Comparison of ENCODE assay signal across 1 cellular context in the genomic region with DNA sequence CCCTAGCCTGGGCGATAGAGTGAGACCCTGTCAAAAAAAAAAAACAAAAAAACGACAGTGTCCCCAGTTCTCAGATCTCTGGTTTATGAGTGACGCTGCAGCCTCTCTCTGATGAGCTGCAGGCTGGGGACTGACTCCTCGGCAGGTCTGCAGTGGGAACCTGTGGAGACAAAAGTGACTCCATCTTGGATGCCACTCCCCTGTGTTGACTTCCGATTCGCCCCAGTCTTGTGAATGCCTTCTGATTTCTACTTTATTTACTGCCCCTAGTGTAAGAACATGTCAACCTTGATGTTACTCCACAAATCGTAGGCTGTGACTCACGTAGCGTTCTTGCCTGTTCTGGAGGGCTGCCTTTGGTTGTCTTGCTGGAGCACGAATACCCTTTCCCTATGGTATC.
TF ChIP-seq lines count a peak whose summit lies in the region.

No MANE protein-coding gene starts in this region.

TF ChIP-seq in GM12878, 131 proteins besides CTCF, POLR2A, EP300 and RAD21:
- TF ChIP-seq ZNF24 (IDR thresholded peaks at IDR 0.05) = no peak
- no peak for TF ChIP-seq GABPA (IDR thresholded peaks at IDR 0.05; ENCODE audit: low read depth)
- TF ChIP-seq CBX3 (IDR thresholded peaks at IDR 0.05; ENCODE audit: borderline replicate concordance, low read depth) = no peak
- no peak for TF ChIP-seq KLF5 (IDR thresholded peaks at IDR 0.05; ENCODE audit: partially characterized antibody)
- TF ChIP-seq NRF1 (conservative IDR thresholded peaks at IDR 0.05; ENCODE audit: low read depth, low read length) = no peak
- TF ChIP-seq NFYA (IDR thresholded peaks at IDR 0.05; ENCODE audit: borderline replicate concordance, low read depth, low read length) = no peak
- TF ChIP-seq ZZZ3 (IDR thresholded peaks at IDR 0.05; ENCODE audit: control insufficient read depth, insufficient read length, low read depth) = no peak
- TF ChIP-seq, protein P1, sequence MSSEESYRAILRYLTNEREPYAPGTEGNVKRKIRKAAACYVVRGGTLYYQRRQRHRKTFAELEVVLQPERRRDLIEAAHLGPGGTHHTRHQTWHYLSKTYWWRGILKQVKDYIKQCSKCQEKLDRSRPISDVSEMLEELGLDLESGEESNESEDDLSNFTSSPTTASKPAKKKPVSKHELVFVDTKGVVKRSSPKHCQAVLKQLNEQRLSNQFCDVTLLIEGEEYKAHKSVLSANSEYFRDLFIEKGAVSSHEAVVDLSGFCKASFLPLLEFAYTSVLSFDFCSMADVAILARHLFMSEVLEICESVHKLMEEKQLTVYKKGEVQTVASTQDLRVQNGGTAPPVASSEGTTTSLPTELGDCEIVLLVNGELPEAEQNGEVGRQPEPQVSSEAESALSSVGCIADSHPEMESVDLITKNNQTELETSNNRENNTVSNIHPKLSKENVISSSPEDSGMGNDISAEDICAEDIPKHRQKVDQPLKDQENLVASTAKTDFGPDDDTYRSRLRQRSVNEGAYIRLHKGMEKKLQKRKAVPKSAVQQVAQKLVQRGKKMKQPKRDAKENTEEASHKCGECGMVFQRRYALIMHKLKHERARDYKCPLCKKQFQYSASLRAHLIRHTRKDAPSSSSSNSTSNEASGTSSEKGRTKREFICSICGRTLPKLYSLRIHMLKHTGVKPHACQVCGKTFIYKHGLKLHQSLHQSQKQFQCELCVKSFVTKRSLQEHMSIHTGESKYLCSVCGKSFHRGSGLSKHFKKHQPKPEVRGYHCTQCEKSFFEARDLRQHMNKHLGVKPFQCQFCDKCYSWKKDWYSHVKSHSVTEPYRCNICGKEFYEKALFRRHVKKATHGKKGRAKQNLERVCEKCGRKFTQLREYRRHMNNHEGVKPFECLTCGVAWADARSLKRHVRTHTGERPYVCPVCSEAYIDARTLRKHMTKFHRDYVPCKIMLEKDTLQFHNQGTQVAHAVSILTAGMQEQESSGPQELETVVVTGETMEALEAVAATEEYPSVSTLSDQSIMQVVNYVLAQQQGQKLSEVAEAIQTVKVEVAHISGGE (CRISPR knock-in tag; IDR thresholded peaks at IDR 0.05) = no peak
- TF ChIP-seq FOXM1 (IDR thresholded peaks at IDR 0.05; ENCODE audit: low read depth, low read length) = no peak
- no peak for TF ChIP-seq SMARCA5 (IDR thresholded peaks at IDR 0.05)
- TF ChIP-seq, protein P2, sequence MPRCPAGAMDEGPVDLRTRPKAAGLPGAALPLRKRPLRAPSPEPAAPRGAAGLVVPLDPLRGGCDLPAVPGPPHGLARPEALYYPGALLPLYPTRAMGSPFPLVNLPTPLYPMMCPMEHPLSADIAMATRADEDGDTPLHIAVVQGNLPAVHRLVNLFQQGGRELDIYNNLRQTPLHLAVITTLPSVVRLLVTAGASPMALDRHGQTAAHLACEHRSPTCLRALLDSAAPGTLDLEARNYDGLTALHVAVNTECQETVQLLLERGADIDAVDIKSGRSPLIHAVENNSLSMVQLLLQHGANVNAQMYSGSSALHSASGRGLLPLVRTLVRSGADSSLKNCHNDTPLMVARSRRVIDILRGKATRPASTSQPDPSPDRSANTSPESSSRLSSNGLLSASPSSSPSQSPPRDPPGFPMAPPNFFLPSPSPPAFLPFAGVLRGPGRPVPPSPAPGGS (IDR thresholded peaks at IDR 0.05; ENCODE audit: borderline replicate concordance, insufficient read depth, low read depth, low read length, poor library complexity, severe bottlenecking) = no peak
- TF ChIP-seq, protein P3, sequence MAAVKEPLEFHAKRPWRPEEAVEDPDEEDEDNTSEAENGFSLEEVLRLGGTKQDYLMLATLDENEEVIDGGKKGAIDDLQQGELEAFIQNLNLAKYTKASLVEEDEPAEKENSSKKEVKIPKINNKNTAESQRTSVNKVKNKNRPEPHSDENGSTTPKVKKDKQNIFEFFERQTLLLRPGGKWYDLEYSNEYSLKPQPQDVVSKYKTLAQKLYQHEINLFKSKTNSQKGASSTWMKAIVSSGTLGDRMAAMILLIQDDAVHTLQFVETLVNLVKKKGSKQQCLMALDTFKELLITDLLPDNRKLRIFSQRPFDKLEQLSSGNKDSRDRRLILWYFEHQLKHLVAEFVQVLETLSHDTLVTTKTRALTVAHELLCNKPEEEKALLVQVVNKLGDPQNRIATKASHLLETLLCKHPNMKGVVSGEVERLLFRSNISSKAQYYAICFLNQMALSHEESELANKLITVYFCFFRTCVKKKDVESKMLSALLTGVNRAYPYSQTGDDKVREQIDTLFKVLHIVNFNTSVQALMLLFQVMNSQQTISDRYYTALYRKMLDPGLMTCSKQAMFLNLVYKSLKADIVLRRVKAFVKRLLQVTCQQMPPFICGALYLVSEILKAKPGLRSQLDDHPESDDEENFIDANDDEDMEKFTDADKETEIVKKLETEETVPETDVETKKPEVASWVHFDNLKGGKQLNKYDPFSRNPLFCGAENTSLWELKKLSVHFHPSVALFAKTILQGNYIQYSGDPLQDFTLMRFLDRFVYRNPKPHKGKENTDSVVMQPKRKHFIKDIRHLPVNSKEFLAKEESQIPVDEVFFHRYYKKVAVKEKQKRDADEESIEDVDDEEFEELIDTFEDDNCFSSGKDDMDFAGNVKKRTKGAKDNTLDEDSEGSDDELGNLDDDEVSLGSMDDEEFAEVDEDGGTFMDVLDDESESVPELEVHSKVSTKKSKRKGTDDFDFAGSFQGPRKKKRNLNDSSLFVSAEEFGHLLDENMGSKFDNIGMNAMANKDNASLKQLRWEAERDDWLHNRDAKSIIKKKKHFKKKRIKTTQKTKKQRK (IDR thresholded peaks at IDR 0.05; ENCODE audit: low read depth, low read length) = no peak
- no peak for TF ChIP-seq BCL11A (IDR thresholded peaks at IDR 0.05; ENCODE audit: low read depth, low read length)
- TF ChIP-seq, protein P4, sequence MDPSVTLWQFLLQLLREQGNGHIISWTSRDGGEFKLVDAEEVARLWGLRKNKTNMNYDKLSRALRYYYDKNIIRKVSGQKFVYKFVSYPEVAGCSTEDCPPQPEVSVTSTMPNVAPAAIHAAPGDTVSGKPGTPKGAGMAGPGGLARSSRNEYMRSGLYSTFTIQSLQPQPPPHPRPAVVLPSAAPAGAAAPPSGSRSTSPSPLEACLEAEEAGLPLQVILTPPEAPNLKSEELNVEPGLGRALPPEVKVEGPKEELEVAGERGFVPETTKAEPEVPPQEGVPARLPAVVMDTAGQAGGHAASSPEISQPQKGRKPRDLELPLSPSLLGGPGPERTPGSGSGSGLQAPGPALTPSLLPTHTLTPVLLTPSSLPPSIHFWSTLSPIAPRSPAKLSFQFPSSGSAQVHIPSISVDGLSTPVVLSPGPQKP (IDR thresholded peaks at IDR 0.05; ENCODE audit: low read depth, low read length) = no peak
- TF ChIP-seq, protein P5, sequence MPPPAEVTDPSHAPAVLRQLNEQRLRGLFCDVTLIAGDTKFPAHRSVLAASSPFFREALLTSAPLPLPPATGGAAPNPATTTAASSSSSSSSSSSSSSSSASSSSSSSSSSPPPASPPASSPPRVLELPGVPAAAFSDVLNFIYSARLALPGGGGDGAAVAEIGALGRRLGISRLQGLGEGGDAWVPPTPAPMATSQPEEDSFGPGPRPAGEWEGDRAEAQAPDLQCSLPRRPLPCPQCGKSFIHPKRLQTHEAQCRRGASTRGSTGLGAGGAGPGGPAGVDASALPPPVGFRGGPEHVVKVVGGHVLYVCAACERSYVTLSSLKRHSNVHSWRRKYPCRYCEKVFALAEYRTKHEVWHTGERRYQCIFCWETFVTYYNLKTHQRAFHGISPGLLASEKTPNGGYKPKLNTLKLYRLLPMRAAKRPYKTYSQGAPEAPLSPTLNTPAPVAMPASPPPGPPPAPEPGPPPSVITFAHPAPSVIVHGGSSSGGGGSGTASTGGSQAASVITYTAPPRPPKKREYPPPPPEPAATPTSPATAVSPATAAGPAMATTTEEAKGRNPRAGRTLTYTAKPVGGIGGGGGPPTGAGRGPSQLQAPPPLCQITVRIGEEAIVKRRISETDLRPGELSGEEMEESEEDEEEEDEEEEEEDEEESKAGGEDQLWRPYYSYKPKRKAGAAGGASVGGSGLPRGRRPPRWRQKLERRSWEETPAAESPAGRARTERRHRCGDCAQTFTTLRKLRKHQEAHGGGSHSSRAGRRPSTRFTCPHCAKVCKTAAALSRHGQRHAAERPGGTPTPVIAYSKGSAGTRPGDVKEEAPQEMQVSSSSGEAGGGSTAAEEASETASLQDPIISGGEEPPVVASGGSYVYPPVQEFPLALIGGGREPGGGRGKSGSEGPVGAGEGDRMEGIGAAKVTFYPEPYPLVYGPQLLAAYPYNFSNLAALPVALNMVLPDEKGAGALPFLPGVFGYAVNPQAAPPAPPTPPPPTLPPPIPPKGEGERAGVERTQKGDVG (CRISPR knock-in tag; IDR thresholded peaks at IDR 0.05) = no peak
- no peak for TF ChIP-seq MYC (IDR thresholded peaks at IDR 0.05; ENCODE audit: insufficient read depth, insufficient read length, insufficient replicate concordance, low read length, severe bottlenecking)
- no peak for TF ChIP-seq POLR2AphosphoS2 (IDR thresholded peaks at IDR 0.05; ENCODE audit: low read depth, low read length)
TF ChIP-seq in GM12878: peak in this region for 0.
